In the genomic region with DNA sequence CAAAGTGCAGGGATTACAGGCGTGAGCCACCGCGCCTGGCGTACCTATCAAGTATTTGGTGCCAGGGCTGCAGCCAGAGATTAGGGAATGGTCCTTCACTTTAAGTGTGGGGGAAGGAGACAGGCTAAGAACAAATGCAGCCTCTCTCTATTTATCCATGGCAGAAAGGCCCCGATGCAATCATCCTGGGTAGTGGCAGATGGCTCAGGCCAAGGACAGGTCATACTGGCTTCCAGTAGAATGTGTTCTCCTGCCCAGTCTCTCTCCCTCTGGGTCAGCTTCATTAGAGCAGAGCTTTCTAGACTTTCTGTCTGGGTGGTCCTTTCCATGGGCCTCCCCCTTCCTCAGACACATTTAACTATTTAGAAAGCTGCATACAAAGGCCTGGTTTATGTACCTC, we compare ENCODE assay signal across 29 cellular contexts. TPM values are rescaled to one million over a fixed set of nuclear protein-coding genes. Genes with fewer than 3 reads are reported as not detected.
DNase-seq lines count a peak whose midpoint lies in the region; ATAC-seq and TF ChIP-seq lines count a peak whose summit lies in the region.
"Had no signal": no experiment of that assay in that cellular context is flagged by ENCODE, and none has a peak within 500 bp of the region (broad histone marks: within the 10 kb centered on the region; RNA-seq: fewer than 3 reads in every experiment).

No MANE protein-coding gene starts in this region.

- peak overlapping the region; percentile 24; the same call in 1 of the 2 replicates for H3K27ac ChIP-seq in WERI-Rb-1
- peak overlapping the region in 39 of 59 donors; percentile 5 to 78 (median 70) for H3K27ac ChIP-seq in dorsolateral prefrontal cortex
- H3K27ac ChIP-seq: 22Rv1, C4-2B, HL-60, SK-N-MC had no signal

- H3K9me3 ChIP-seq in WERI-Rb-1 (ENCODE audit: severe bottlenecking), result no peaks in the 10 kb centered on the region

- H3K4me3 ChIP-seq in WERI-Rb-1 (ENCODE audit: low read depth, low read length), result no peak overlapping the region
- H3K4me3 ChIP-seq in dorsolateral prefrontal cortex, result no peak overlapping the region
- H3K4me3 ChIP-seq: SK-N-MC had no signal

- no peaks in the 10 kb centered on the region for H3K36me3 ChIP-seq in WERI-Rb-1

- DNase-seq in NCI-H82 (lab: John Stamatoyannopoulos, UW) (peak; percentile 27), NCI-H82 treated with DMSO at 0.1 percent for 48 hours (lab: John Stamatoyannopoulos, UW; ENCODE audit: unreplicated experiment) (no peak), WERI-Rb-1 (peak; percentile 31), dorsolateral prefrontal cortex (no peak), sciatic nerve (ENCODE audit: low spot score) (peak; percentile 19), GM10266 (ENCODE audit: extremely low spot score) (no peak), activated T-cell treated with anti-CD3 and anti-CD28 coated beads for 4 hours (no peak)
- DNase-seq: Calu3; DMS79 treated with DMSO at 0.1 percent for 48 hours; Karpas-422; MV-4-11; NCI-H1105; NCI-H1436 treated with DMSO at 0.1 percent for 48 hours; NCI-H187 treated with DMSO at 0.1 percent for 48 hours; NCI-H2171 treated with DMSO at 0.1 percent for 48 hours; NCI-H345; NCI-H510A treated with DMSO at 0.1 percent for 48 hours; NCI-H748 treated with DMSO at 0.1 percent for 48 hours; NK-92 treated with Interleukin-12 subunit alpha and Interleukin-12 subunit beta, amount 100 ng/mL, for 24 hours; PC-3; Right ventricle myocardium superior had no signal

- intact Hi-C loops in dorsolateral prefrontal cortex (cut with DNase I), result no loop called here
- intact Hi-C loops in sciatic nerve (cut with DNase I), result no loop called here

- no peak for ATAC-seq in sciatic nerve
- ATAC-seq in HG02884 (IDR thresholded peaks at IDR 0.05; ENCODE audit: unreplicated experiment), result no peak
- ATAC-seq: HCT116, PC-3 had no signal

- TF ChIP-seq CTCF in WERI-Rb-1 (IDR thresholded peaks at IDR 0.05; ENCODE audit: low read depth, low read length) (no peak), dorsolateral prefrontal cortex (IDR thresholded peaks at IDR 0.05 in 54 of 56, conservative IDR thresholded peaks at IDR 0.05 in 2 of 56; ENCODE audit: low read depth in 1 of 56, partially characterized antibody in 56 of 56) (no peak), GM10266 (IDR thresholded peaks at IDR 0.05; ENCODE audit: control insufficient read depth, insufficient read depth, low read depth, missing control alignments) (no peak)

- H3K27me3 ChIP-seq in WERI-Rb-1 (ENCODE audit: insufficient read depth, low read depth, severe bottlenecking), result no peaks in the 10 kb centered on the region
- no peaks in the 10 kb centered on the region for H3K27me3 ChIP-seq in dorsolateral prefrontal cortex

RNA-seq across cellular contexts. Expression of a gene that starts 4.7 kb away (rescaled TPM):
- 10 to 100 TPM in 43 of 120 experiments, 1 to 10 TPM in 77; 4.1 to 15.7 (median 9.3) TPM for total RNA-seq in dorsolateral prefrontal cortex
- total RNA-seq in sciatic nerve, result 31.2 TPM
- total RNA-seq: PC-3 had no signal

RNA-seq across cellular contexts. Expression of a gene that starts 39.5 kb away (rescaled TPM):
- total RNA-seq in dorsolateral prefrontal cortex (10 to 100 TPM in 12 of 120 experiments, 1 to 10 TPM in 108; 2.3 to 14.1 (median 6.4) TPM), sciatic nerve (35.0 TPM)

RNA-seq across cellular contexts. Expression of a gene that starts 40.6 kb away (rescaled TPM):
- total RNA-seq in dorsolateral prefrontal cortex (under 1 TPM in 1 of 120 experiments, not detected in 119; 0.79 TPM), sciatic nerve (0.49 TPM)

RNA-seq across cellular contexts. Expression of a gene that starts 47.6 kb away (rescaled TPM):
- 10 to 100 TPM in 72 of 120 experiments, 1 to 10 TPM in 48; 3.7 to 23.1 (median 11.1) TPM for total RNA-seq in dorsolateral prefrontal cortex
- 26.1 TPM for total RNA-seq in sciatic nerve

RNA-seq across cellular contexts. Expression of a gene that starts 59.8 kb away (rescaled TPM):
- 1 to 10 TPM in 65 of 120 experiments, under 1 TPM in 51, not detected in 4; 0.23 to 2.6 (median 1.1) TPM for total RNA-seq in dorsolateral prefrontal cortex
- 0.36 TPM for total RNA-seq in sciatic nerve
- total RNA-seq: H4, PC-3, Right ventricle myocardium superior, RPMI7951 had no signal

Comparison
In these comparisons a context has a peak if more than half of its experiments do, and no peak if none do; other contexts are left out.
1. DNase-seq: peak in NCI-H82 (single experiment), WERI-Rb-1 (single experiment) and sciatic nerve (single experiment); none in NCI-H82 treated with DMSO at 0.1 percent for 48 hours (single experiment), dorsolateral prefrontal cortex (0 of 10), GM10266 (single experiment) and activated T-cell treated with anti-CD3 and anti-CD28 coated beads for 4 hours (single experiment).